8 cellular contexts compared by ENCODE assay signal in genomic region chr21:36209626-36210171, GRCh38. TPM values are rescaled to one million over a fixed set of nuclear protein-coding genes. Genes with fewer than 3 reads are reported as not detected.
DNase-seq lines count a peak whose midpoint lies in the region; ATAC-seq lines count a peak whose summit lies in the region.

No MANE protein-coding gene starts in this region.

- H3K4me1 ChIP-seq in iPS DF 6.9 (ENCODE audit: control insufficient read depth, insufficient read depth, low read length) = 0 out of 2 replicates have a peak, but pooled peaks cover 3% of the 10 kb centered on the region

- no peak overlapping the region for H3K4me3 ChIP-seq in iPS DF 6.9 (ENCODE audit: low read length)

- H3K27ac ChIP-seq in iPS DF 6.9 (ENCODE audit: low read length) = no peak overlapping the region

- no peak for ATAC-seq in HG03045 (IDR thresholded peaks at IDR 0.05; ENCODE audit: unreplicated experiment)

- no CpG with 5 or more reads among the region's 11 CpGs for WGBS in iPS DF 6.9 (ENCODE audit: insufficient coverage, insufficient read length)

- H3K9me3 ChIP-seq in iPS DF 6.9 (ENCODE audit: control insufficient read depth, insufficient read depth, low read length) = no peaks in the 10 kb centered on the region

- DNase-seq in DMS153 (lab: John Stamatoyannopoulos, UW) (peak; percentile 64), HT-29 (ENCODE audit: low spot score) (peak; percentile 72), OCI-M1 (lab: John Stamatoyannopoulos, UW) (peak; percentile 79), iPS DF 6.9 (ENCODE audit: low read depth, low spot score) (peak; percentile 64), putamen (ENCODE audit: low spot score) (no peak)
- peak; percentile 35 for DNase-seq in activated naive CD4-positive, alpha-beta T cell treated with anti-CD3 and anti-CD28 coated beads, Interleukin-2, amount 50 U/mL, for 16 hours
- peak; percentile 20 to 26 for DNase-seq in stimulated activated CD4-positive, alpha-beta T cell treated with anti-CD3 and anti-CD28 coated beads, Interleukin-4, amount 100 ng/mL, for 48 hours (ENCODE audit: low read depth in 2 of 2)

- H3K36me3 ChIP-seq in iPS DF 6.9 (ENCODE audit: control insufficient read depth, insufficient read depth, low read length) = no peaks in the 10 kb centered on the region

- no peaks in the 10 kb centered on the region for H3K27me3 ChIP-seq in iPS DF 6.9 (ENCODE audit: control insufficient read depth, insufficient read depth, low read length)

RNA-seq across cellular contexts. Expression of gene DOP1B, which starts 53.1 kb away (rescaled TPM):
- total RNA-seq in HT-29 (2014; rRNA removed; shearing (Covaris generic)) = 3.5 and 4.3 TPM in 2 replicates
